Comparison of ENCODE assay signal across 1 cellular context in genomic region chr17:15996322-15996721, GRCh38.
TF ChIP-seq lines count a peak whose summit lies in the region.

No MANE protein-coding gene starts in this region.

TF ChIP-seq in K562, 482 proteins besides CTCF, POLR2A, EP300 and RAD21 (continued from another document):
- no peak for TF ChIP-seq CHD7 (IDR thresholded peaks at IDR 0.05; ENCODE audit: low read depth, low read length)
